Comparison of ENCODE assay signal across 17 cellular contexts in the genomic region with DNA sequence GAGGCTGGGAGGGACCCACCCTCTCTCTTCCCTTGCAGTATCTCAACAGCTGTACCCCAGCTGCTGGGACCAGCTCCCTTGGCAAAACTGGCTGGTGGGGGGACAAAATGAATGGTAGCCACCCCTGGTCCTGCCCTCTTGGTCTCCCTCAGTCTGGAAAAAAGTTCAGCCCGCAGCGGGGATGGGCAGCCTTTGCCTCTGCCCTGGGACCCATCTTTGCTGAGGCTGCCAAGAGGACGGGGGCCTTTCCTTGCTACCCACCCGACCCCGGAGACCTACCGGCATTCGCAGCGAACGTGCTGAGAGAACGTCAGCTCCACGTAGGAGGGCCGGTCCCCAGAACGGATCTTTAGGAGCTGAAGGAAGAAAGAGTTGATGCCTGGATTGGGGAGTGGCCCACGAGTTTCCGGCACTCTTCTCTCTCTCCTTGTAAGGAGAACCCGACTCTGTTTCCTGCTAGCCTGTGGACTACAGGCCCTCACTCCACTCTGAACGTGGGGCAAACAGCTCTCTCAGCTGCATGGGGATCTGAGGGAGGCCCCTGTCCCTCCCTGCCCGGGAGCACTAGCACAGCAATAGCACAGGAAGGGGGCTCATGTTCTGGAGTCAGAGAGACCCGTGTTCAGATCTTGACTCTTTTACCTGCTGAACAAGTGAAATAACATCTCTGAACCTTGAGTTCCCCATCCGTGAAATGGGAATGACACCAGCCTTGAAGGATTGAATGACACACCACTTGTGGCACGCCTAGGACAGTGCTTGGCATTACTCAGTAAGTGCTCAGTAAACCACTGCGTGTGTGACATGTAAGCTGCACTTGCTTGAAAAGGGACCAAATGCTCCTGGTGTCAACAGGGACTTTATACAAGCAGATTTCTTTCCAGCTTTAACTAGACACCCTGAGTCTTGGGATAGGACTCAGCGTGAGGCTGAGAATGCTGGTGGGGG.
"Had no signal": no experiment of that assay in that cellular context is flagged by ENCODE, and none has a peak within 500 bp of the region (broad histone marks: within the 10 kb centered on the region; RNA-seq: fewer than 3 reads in every experiment).

No MANE protein-coding gene starts in this region.

- H3K4me2 ChIP-seq: neural progenitor cell had no signal

- H3K27ac ChIP-seq: cardiac muscle cell, dorsolateral prefrontal cortex, neural progenitor cell, pancreas, vagina had no signal

- H2AFZ ChIP-seq: neural progenitor cell had no signal

- H3K36me3 ChIP-seq: cardiac muscle cell, neural progenitor cell, pancreas, vagina had no signal

- H3K4me3 ChIP-seq: ascending aorta, cardiac muscle cell, dorsolateral prefrontal cortex, neural progenitor cell, pancreas, vagina had no signal

- ATAC-seq: activated CD8-positive, alpha-beta memory T cell treated with anti-CD3 and anti-CD28 coated beads, Interleukin-2, amount 10 ng/mL, durations not matched to agents 7 days and 5 days; pancreas; T-cell had no signal

- H3K9ac ChIP-seq: neural progenitor cell had no signal

- DNase-seq: activated CD4-positive, alpha-beta memory T cell treated with anti-CD3 and anti-CD28 coated beads for 36 hours; activated CD4-positive, CD25-positive, alpha-beta regulatory T cell treated with anti-CD3 and anti-CD28 coated beads, Interleukin-2, amount 50 U/mL, for 72 hours; activated CD8-positive, alpha-beta memory T cell treated with anti-CD3 and anti-CD28 coated beads, Interleukin-2, amount 10 ng/mL, durations not matched to agents 7 days and 5 days; activated naive CD4-positive, alpha-beta T cell treated with anti-CD3 and anti-CD28 coated beads, Interleukin-2, amount 10 ng/mL, durations not matched to agents 7 days and 5 days; activated T-cell treated with anti-CD3 and anti-CD28 coated beads, Interleukin-2, amount 50 U/mL, for 24 hours; dorsolateral prefrontal cortex; glutamatergic neuron; hypothalamus; stimulated activated CD4-positive, alpha-beta T cell treated with anti-CD3 and anti-CD28 coated beads, Interleukin-12 subunit alpha, Interleukin-12 subunit beta, amount 100 ng/mL, for 4 hours; stimulated activated CD4-positive, alpha-beta T cell treated with anti-CD3 and anti-CD28 coated beads, Interleukin-2, amount 100 ng/mL, for 24 hours; T-cell; T-helper 9 cell had no signal

- FAIRE-seq: pancreas had no signal

- H3K9me3 ChIP-seq: ascending aorta, pancreas, vagina had no signal

- H3K27me3 ChIP-seq: ascending aorta, cardiac muscle cell, neural progenitor cell, pancreas, vagina had no signal
